In genomic region chr11:95067042-95067827, GRCh38 we compare ENCODE assay signal across 8 cellular contexts. TPM values are rescaled to one million over a fixed set of nuclear protein-coding genes. Genes with fewer than 3 reads are reported as not detected.
A peak's percentile ranks its signal among the peaks of the same experiment; 100 is the strongest.
DNase-seq lines count a peak whose midpoint lies in the region; ATAC-seq, FAIRE-seq and TF ChIP-seq lines count a peak whose summit lies in the region.

No MANE protein-coding gene starts in this region.

- peaks cover 18% of the 10 kb centered on the region for H3K79me2 ChIP-seq in neural cell (replicated peaks; ENCODE audit: insufficient read depth, low read length)

- H3K27ac ChIP-seq in HUES6 (ENCODE audit: low read depth, low read length) (peak overlapping the region; percentile 12; the same call in 1 of the 2 replicates), neural cell (ENCODE audit: low read length) (peak overlapping the region; percentile 94), stomach smooth muscle (ENCODE audit: low read length) (peak overlapping the region; percentile 92)

- no peaks in the 10 kb centered on the region for H3K27me3 ChIP-seq in HUES6 (ENCODE audit: control insufficient read depth, insufficient read depth, low read length)
- no peaks in the 10 kb centered on the region for H3K27me3 ChIP-seq in neural cell (ENCODE audit: insufficient read depth, low read depth, low read length)
- H3K27me3 ChIP-seq in stomach smooth muscle (ENCODE audit: control insufficient read depth in 1 of 2, insufficient read depth in 2 of 2, low read length in 2 of 2) = no peaks in the 10 kb centered on the region

- peak overlapping the region; percentile 46 for H3K4me2 ChIP-seq in neural cell (ENCODE audit: low read length)

- H3K4me3 ChIP-seq in HUES6 (ENCODE audit: low read depth, low read length) (peak overlapping the region; percentile 87), fibroblast of the aortic adventitia (ENCODE audit: low read depth, low read length) (peak overlapping the region; percentile 89), neural cell (ENCODE audit: low read length) (peak overlapping the region; percentile 89), stomach smooth muscle (ENCODE audit: low read length in 2 of 2) (peak overlapping the region; percentile 74 to 94)

- H3K9me2 ChIP-seq in neural cell (ENCODE audit: insufficient read depth, low read length) = no peaks in the 10 kb centered on the region

- DNase-seq in DMS79 (lab: John Stamatoyannopoulos, UW) (peak; percentile 82), RCC 7860 (ENCODE audit: low spot score) (peak; percentile 37), fibroblast of the aortic adventitia (ENCODE audit: low read depth) (peak; percentile 74)
- peak; percentile 69 for DNase-seq in activated T-helper 9 cell treated with anti-CD3 and anti-CD28 coated beads, Interleukin-2, amount 50 U/mL, for 16 hours (ENCODE audit: low read depth)

- peak; percentile 34 for TF ChIP-seq EP300 in neural cell (conservative IDR thresholded peaks at IDR 0.05; ENCODE audit: poor library complexity, severe bottlenecking)

- FAIRE-seq in RCC 7860 (lab: Jason Lieb, UNC) = no peak

- peak overlapping the region; percentile 91 for H3K9ac ChIP-seq in HUES6 (ENCODE audit: low read length)
- peak overlapping the region; percentile 90 for H3K9ac ChIP-seq in neural cell (ENCODE audit: low read length)
- H3K9ac ChIP-seq in stomach smooth muscle (ENCODE audit: low read length in 2 of 2) = peak overlapping the region; percentile 95 to 98

- H3K4me1 ChIP-seq in HUES6 (ENCODE audit: control insufficient read depth, insufficient read depth, low read length) (0 out of 2 replicates have a peak, but pooled peaks cover 5% of the 10 kb centered on the region), stomach smooth muscle (ENCODE audit: control insufficient read depth, insufficient read depth, low read length) (peaks cover 5% of the 10 kb centered on the region)

- H4K20me1 ChIP-seq in neural cell (ENCODE audit: insufficient read depth) = no peaks in the 10 kb centered on the region

- no peaks in the 10 kb centered on the region for H3K9me3 ChIP-seq in HUES6 (ENCODE audit: control insufficient read depth, insufficient read depth, low read depth, low read length)
- no peaks in the 10 kb centered on the region for H3K9me3 ChIP-seq in neural cell (ENCODE audit: low read length)
- no peaks in the 10 kb centered on the region for H3K9me3 ChIP-seq in stomach smooth muscle (ENCODE audit: control insufficient read depth in 2 of 2, low read length in 2 of 2)

- TF ChIP-seq RAD21 in neural cell (conservative IDR thresholded peaks at IDR 0.05) = no peak

- ATAC-seq in GM21447 (IDR thresholded peaks at IDR 0.05; ENCODE audit: unreplicated experiment) = peak; percentile 51

- peak overlapping the region; percentile 87 for H2AFZ ChIP-seq in neural cell (ENCODE audit: low read depth, low read length)

- peaks cover 10% of the 10 kb centered on the region for H3F3A ChIP-seq in neural cell (ENCODE audit: insufficient read depth, low read length, poor library complexity, severe bottlenecking)

- TF ChIP-seq CTCF in fibroblast of the aortic adventitia (IDR thresholded peaks at IDR 0.05; ENCODE audit: insufficient read depth, low read length) (peak; percentile 75), neural cell (IDR thresholded peaks at IDR 0.05; ENCODE audit: poor library complexity, severe bottlenecking) (peak; percentile 81)

- H3K36me3 ChIP-seq in HUES6 (ENCODE audit: control insufficient read depth, insufficient read depth, low read length) (no peaks in the 10 kb centered on the region), neural cell (ENCODE audit: insufficient read depth, low read length) (no peaks in the 10 kb centered on the region), stomach smooth muscle (ENCODE audit: control insufficient read depth in 2 of 2, insufficient read depth in 2 of 2, low read length in 2 of 2) (no peaks in the 10 kb centered on the region)

TF ChIP-seq in neural cell, 6 proteins besides CTCF, POLR2A, EP300 and RAD21:
- TF ChIP-seq EZH2 (IDR thresholded peaks at IDR 0.05; ENCODE audit: borderline replicate concordance, insufficient read depth, low read length, poor library complexity, severe bottlenecking) (no peak), POLR2AphosphoS5 (IDR thresholded peaks at IDR 0.05) (peak; percentile 69), MXI1 (conservative IDR thresholded peaks at IDR 0.05; ENCODE audit: poor library complexity, severe bottlenecking) (peak; percentile 66), REST (IDR thresholded peaks at IDR 0.05; ENCODE audit: borderline replicate concordance) (peak; percentile 36), SMC3 (conservative IDR thresholded peaks at IDR 0.05; ENCODE audit: poor library complexity) (no peak), TAF1 (IDR thresholded peaks at IDR 0.05; ENCODE audit: low read depth) (peak; percentile 27)

RNA-seq across cellular contexts. Expression of gene SRSF8, which starts 0.5 kb away (rescaled TPM):
- total RNA-seq in fibroblast of the aortic adventitia (ENCODE audit: low replicate concordance) = 6.9 and 23.9 TPM in 2 replicates
- polyA plus RNA-seq in neural cell = 44.6 and 54.6 TPM in 2 replicates
- polyA minus RNA-seq in neural cell = 41.7 and 43.3 TPM in 2 replicates

RNA-seq across cellular contexts. Expression of gene KDM4F, which starts 18.0 kb away (rescaled TPM):
- total RNA-seq in fibroblast of the aortic adventitia (ENCODE audit: low replicate concordance) = not detected in 2 replicates
- not detected in 2 replicates for polyA plus RNA-seq in neural cell
- not detected in 2 replicates for polyA minus RNA-seq in neural cell

RNA-seq across cellular contexts. Expression of gene ENDOD1, which starts 22.4 kb away (rescaled TPM):
- 17.6 and 39.8 TPM in 2 replicates for total RNA-seq in fibroblast of the aortic adventitia (ENCODE audit: low replicate concordance)
- polyA plus RNA-seq in neural cell = 3.1 and 4.9 TPM in 2 replicates
- 10.7 and 14.6 TPM in 2 replicates for polyA minus RNA-seq in neural cell

RNA-seq across cellular contexts. Expression of gene KDM4E, which starts 42.2 kb away (rescaled TPM):
- not detected in 2 replicates for total RNA-seq in fibroblast of the aortic adventitia (ENCODE audit: low replicate concordance)
- polyA plus RNA-seq in neural cell = not detected in 2 replicates
- polyA minus RNA-seq in neural cell = not detected in 2 replicates

Comparison
In these comparisons a context has a peak if more than half of its experiments do, and no peak if none do; other contexts are left out.
1. Peak in every context shown above with its lines: DNase-seq, ATAC-seq, H3K4me3 ChIP-seq and H3K27ac ChIP-seq.
2. H3K27ac ChIP-seq: peak in every context shown above with its lines; median percentile 94 in neural cell; 92 in stomach smooth muscle; 12 in HUES6.